1 cellular context compared by ENCODE assay signal in genomic region chr19:9791552-9792181, GRCh38.
TF ChIP-seq lines count a peak whose summit lies in the region.

No MANE protein-coding gene starts in this region.

TF ChIP-seq in HepG2, 621 proteins besides CTCF, POLR2A, EP300 and RAD21 (continues in another document):
- no peak for TF ChIP-seq ZNF446 (CRISPR knock-in tag; IDR thresholded peaks at IDR 0.05)
- no peak for TF ChIP-seq ZNF580 (CRISPR knock-in tag; IDR thresholded peaks at IDR 0.05; ENCODE audit: borderline replicate concordance, low read depth)
- TF ChIP-seq ZNF362 (CRISPR knock-in tag; IDR thresholded peaks at IDR 0.05; ENCODE audit: borderline replicate concordance) = no peak
- TF ChIP-seq ZNF547 (CRISPR knock-in tag; IDR thresholded peaks at IDR 0.05) = no peak
- peak; percentile 41; the same call in 1 of the 2 replicates for TF ChIP-seq ARID4A (CRISPR knock-in tag; IDR thresholded peaks at IDR 0.05; ENCODE audit: borderline replicate concordance)
- peak; percentile 17; the same call in 1 of the 2 replicates for TF ChIP-seq HOXA3 (CRISPR knock-in tag; IDR thresholded peaks at IDR 0.05)
- TF ChIP-seq POLR2AphosphoS2 (IDR thresholded peaks at IDR 0.05; ENCODE audit: low read depth, low read length) = no peak
- no peak for TF ChIP-seq ZFP90 (CRISPR knock-in tag; IDR thresholded peaks at IDR 0.05; ENCODE audit: borderline replicate concordance)
- TF ChIP-seq KMT2B (CRISPR knock-in tag; IDR thresholded peaks at IDR 0.05) = no peak
- TF ChIP-seq HOMEZ (CRISPR knock-in tag; IDR thresholded peaks at IDR 0.05; ENCODE audit: low read depth) = peak; percentile 42; the same call in 1 of the 2 replicates
- TF ChIP-seq ZEB1 (IDR thresholded peaks at IDR 0.05; ENCODE audit: insufficient replicate concordance, low read depth) = no peak
- no peak for TF ChIP-seq ZNF619 (CRISPR knock-in tag; IDR thresholded peaks at IDR 0.05)
- peak; percentile 56; the same call in 1 of the 2 replicates for TF ChIP-seq SP4 (CRISPR knock-in tag; IDR thresholded peaks at IDR 0.05)
- no peak for TF ChIP-seq SP1 (IDR thresholded peaks at IDR 0.05)
- peak; percentile 61 for TF ChIP-seq SP1 (CRISPR knock-in tag; IDR thresholded peaks at IDR 0.05)
- TF ChIP-seq ZFP82 (CRISPR knock-in tag; IDR thresholded peaks at IDR 0.05; ENCODE audit: borderline replicate concordance) = no peak
- TF ChIP-seq ZNF251 (CRISPR knock-in tag; IDR thresholded peaks at IDR 0.05) = no peak
- no peak for TF ChIP-seq KLF16 (CRISPR knock-in tag; IDR thresholded peaks at IDR 0.05)
- TF ChIP-seq ATF6 (CRISPR knock-in tag; conservative IDR thresholded peaks at IDR 0.05) = no peak
- TF ChIP-seq FOXM1 (CRISPR knock-in tag; IDR thresholded peaks at IDR 0.05) = no peak
- TF ChIP-seq CHD2 (IDR thresholded peaks at IDR 0.05; ENCODE audit: low read depth, low read length) = peak; percentile 66; the same call in 1 of the 2 replicates
- TF ChIP-seq GABPB1 (CRISPR knock-in tag; IDR thresholded peaks at IDR 0.05) = no peak
- TF ChIP-seq DMTF1 (CRISPR knock-in tag; IDR thresholded peaks at IDR 0.05) = no peak
- no peak for TF ChIP-seq THAP9 (CRISPR knock-in tag; IDR thresholded peaks at IDR 0.05; ENCODE audit: borderline replicate concordance)
- 0 out of 2 replicates have a peak, but pooled peaks have one; percentile 39 for TF ChIP-seq SP5 (CRISPR knock-in tag; IDR thresholded peaks at IDR 0.05; ENCODE audit: borderline replicate concordance, low read depth)
- peak; percentile 38; the same call in 1 of the 2 replicates for TF ChIP-seq SAP130 (CRISPR knock-in tag; IDR thresholded peaks at IDR 0.05; ENCODE audit: low read depth)
- TF ChIP-seq ZNF687 (CRISPR knock-in tag; IDR thresholded peaks at IDR 0.05) = 0 out of 2 replicates have a peak, but pooled peaks have one; percentile 21
- TF ChIP-seq ZKSCAN1 (IDR thresholded peaks at IDR 0.05; ENCODE audit: low read length) = no peak
- no peak for TF ChIP-seq ZNF326 (CRISPR knock-in tag; IDR thresholded peaks at IDR 0.05; ENCODE audit: borderline replicate concordance)
- no peak for TF ChIP-seq ZNF709 (CRISPR knock-in tag; IDR thresholded peaks at IDR 0.05)
- TF ChIP-seq NFATC3 (CRISPR knock-in tag; IDR thresholded peaks at IDR 0.05) = no peak
- no peak for TF ChIP-seq REST (IDR thresholded peaks at IDR 0.05; ENCODE audit: borderline replicate concordance in 1 of 2, low read depth in 1 of 2, low read length in 2 of 2)
- no peak for TF ChIP-seq ZNF761 (CRISPR knock-in tag; conservative IDR thresholded peaks at IDR 0.05)
- no peak for TF ChIP-seq HNRNPL (IDR thresholded peaks at IDR 0.05; ENCODE audit: low read depth, low read length)
